Comparison of ENCODE assay signal across 7 cellular contexts in genomic region chr1:152067929-152068328, GRCh38. TPM values are rescaled to one million over a fixed set of nuclear protein-coding genes. Genes with fewer than 3 reads are reported as not detected.
"Had no signal": no experiment of that assay in that cellular context is flagged by ENCODE, and none has a peak within 500 bp of the region (broad histone marks: within the 10 kb centered on the region; RNA-seq: fewer than 3 reads in every experiment).

No MANE protein-coding gene starts in this region.

- H3K4me3 ChIP-seq: GM23248 had no signal

- DNase-seq: GM23248, H9, HCEC 1CT had no signal

- H3K27ac ChIP-seq: GM23248, HL-60 had no signal

- H3K9ac ChIP-seq: GM23248 had no signal

- ATAC-seq: HepG2 had no signal

RNA-seq across cellular contexts. Expression of gene TCHHL1, which starts 20.9 kb away (rescaled TPM):
- total RNA-seq: GM23248, H1, H9, HepG2, HT1080 had no signal

RNA-seq across cellular contexts. Expression of gene TCHH, which starts 47.3 kb away (rescaled TPM):
- total RNA-seq: H9, HepG2, HT1080 had no signal
